Comparison of ENCODE assay signal across 22 cellular contexts in the genomic region with DNA sequence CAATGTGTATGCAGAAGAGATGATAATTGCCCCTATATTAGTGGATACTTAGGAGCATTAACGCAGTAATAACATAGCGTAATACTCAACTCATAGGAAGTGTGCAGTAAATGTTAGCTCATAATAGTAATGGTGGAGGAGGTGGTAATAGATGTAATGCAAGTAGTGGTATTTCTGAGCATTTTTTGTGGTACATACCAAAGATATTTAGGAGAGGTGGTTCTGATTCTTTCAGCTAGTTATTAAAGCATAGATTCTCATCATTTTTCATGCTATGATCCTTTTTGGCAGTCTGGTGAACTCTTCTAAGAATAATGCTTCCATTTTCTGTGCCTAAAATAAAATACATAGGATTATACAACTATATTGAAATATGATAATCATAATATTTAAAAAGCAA.
"Had no signal": no experiment of that assay in that cellular context is flagged by ENCODE, and none has a peak within 500 bp of the region (broad histone marks: within the 10 kb centered on the region; RNA-seq: fewer than 3 reads in every experiment).

No MANE protein-coding gene starts in this region.

- H3K4me3 ChIP-seq: left lung, neural progenitor cell, prostate gland, thyroid gland, upper lobe of right lung had no signal

- H3K36me3 ChIP-seq: left lung, neural progenitor cell, prostate gland, thyroid gland, upper lobe of right lung had no signal

- ATAC-seq: activated CD4-positive, alpha-beta T cell treated with anti-CD3 and anti-CD28 coated beads for 36 hours; activated T-cell treated with anti-CD3 and anti-CD28 coated beads, Interleukin-2, amount 50 U/mL, for 4 hours; effector memory CD8-positive, alpha-beta T cell; esophagus mucosa; left lung; naive thymus-derived CD8-positive, alpha-beta T cell; upper lobe of right lung had no signal

- H3K4me1 ChIP-seq: left lung, neural progenitor cell, prostate gland, thyroid gland, upper lobe of right lung had no signal

- H3K9ac ChIP-seq: neural progenitor cell had no signal

- H3K27ac ChIP-seq: left lung, neural progenitor cell, prostate gland, thyroid gland, upper lobe of right lung had no signal

- DNase-seq: activated B cell treated with CpG ODN at 0.5 μM for 24 hours; activated CD4-positive, alpha-beta T cell treated with anti-CD3 and anti-CD28 coated beads for 36 hours; activated CD4-positive, alpha-beta T cell treated with anti-CD3 and anti-CD28 coated beads, Interleukin-2, amount 50 U/mL, for 48 hours; activated CD8-positive, alpha-beta memory T cell treated with anti-CD3 and anti-CD28 coated beads, Interleukin-2, amount 50 U/mL, for 48 hours; activated naive CD4-positive, alpha-beta T cell; activated T-cell treated with anti-CD3 and anti-CD28 coated beads, Interleukin-2, amount 50 U/mL, for 4 hours; amygdala; effector memory CD8-positive, alpha-beta T cell; foreskin melanocyte; immature natural killer cell; kidney glomerular epithelial cell; left lung; naive thymus-derived CD8-positive, alpha-beta T cell; stimulated activated CD4-positive, alpha-beta T cell treated with anti-CD3 and anti-CD28 coated beads, Interleukin-4, amount 100 ng/mL, for 24 hours; stimulated activated naive CD4-positive, alpha-beta T cell treated with Interleukin-2 at 50 U/mL for 16 hours; T1000; thyroid gland; upper lobe of right lung had no signal

- H3K4me2 ChIP-seq: neural progenitor cell had no signal

- H3K27me3 ChIP-seq: left lung, neural progenitor cell, thyroid gland, upper lobe of right lung had no signal

- H3K9me3 ChIP-seq: left lung, prostate gland, thyroid gland, upper lobe of right lung had no signal

- FAIRE-seq: endothelial cell of umbilical vein had no signal

- H2AFZ ChIP-seq: neural progenitor cell had no signal
